21 cellular contexts compared by ENCODE assay signal in the genomic region with DNA sequence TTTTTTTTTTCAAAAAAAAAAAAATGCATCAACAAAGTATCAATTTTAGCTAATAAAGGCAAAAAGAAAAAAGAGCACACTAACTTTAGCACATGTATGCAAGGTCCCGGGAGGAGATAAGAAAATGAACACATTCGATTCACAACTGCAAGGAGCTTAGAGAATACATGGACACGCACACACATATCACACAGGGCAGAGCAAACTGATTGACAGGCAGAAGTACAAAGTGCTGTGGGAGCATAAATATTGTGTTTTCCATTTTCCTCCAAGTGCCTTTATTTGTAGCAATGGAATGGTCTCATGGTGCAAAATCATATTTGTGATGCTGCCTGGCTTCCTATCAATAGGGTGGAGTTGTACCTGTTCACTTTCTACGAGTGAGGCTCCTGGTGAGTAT.
"Had no signal": no experiment of that assay in that cellular context is flagged by ENCODE, and none has a peak within 500 bp of the region (broad histone marks: within the 10 kb centered on the region; RNA-seq: fewer than 3 reads in every experiment).

No MANE protein-coding gene starts in this region.

- H3K27me3 ChIP-seq: esophagus squamous epithelium, hepatocyte, suprapubic skin, upper lobe of left lung had no signal

- H3K27me3 Mint-ChIP-seq: activated naive CD4-positive, alpha-beta T cell treated with anti-CD3 and anti-CD28 coated beads, Interleukin-2, amount 10 ng/mL, durations not matched to agents 7 days and 5 days; activated naive CD8-positive, alpha-beta T cell treated with anti-CD3 and anti-CD28 coated beads, Interleukin-2, amount 50 U/mL, for 24 hours; dendritic cell treated with granulocyte-macrophage colony-stimulating factor and Interleukin-4, amounts not matched to agents 40 ng/mL and 50 ng/mL, for 4 days; natural killer cell treated with Interleukin-12 subunit alpha and Interleukin-12 subunit beta and Interleukin-15 and Interleukin-18, amount 100 ng/mL, for 72 hours; stimulated activated naive CD8-positive, alpha-beta T cell treated with anti-CD3 and anti-CD28 coated beads, Interleukin-15, amount 100 ng/mL, for 72 hours had no signal

- H3K9me3 Mint-ChIP-seq: activated naive CD4-positive, alpha-beta T cell treated with anti-CD3 and anti-CD28 coated beads, Interleukin-2, amount 10 ng/mL, durations not matched to agents 7 days and 5 days; activated naive CD8-positive, alpha-beta T cell treated with anti-CD3 and anti-CD28 coated beads, Interleukin-2, amount 50 U/mL, for 24 hours; dendritic cell treated with granulocyte-macrophage colony-stimulating factor and Interleukin-4, amounts not matched to agents 40 ng/mL and 50 ng/mL, for 4 days; stimulated activated naive CD8-positive, alpha-beta T cell treated with anti-CD3 and anti-CD28 coated beads, Interleukin-15, amount 100 ng/mL, for 72 hours; T-helper 1 cell treated with Interleukin-12 subunit alpha and Interleukin-12 subunit beta and Interleukin-4 antibody, amounts not matched to agents 30 μg/mL and 1 μg/mL, for 36 hours had no signal

- H3K4me3 Mint-ChIP-seq: activated naive CD4-positive, alpha-beta T cell treated with anti-CD3 and anti-CD28 coated beads, Interleukin-2, amount 10 ng/mL, durations not matched to agents 7 days and 5 days; activated naive CD8-positive, alpha-beta T cell treated with anti-CD3 and anti-CD28 coated beads, Interleukin-2, amount 50 U/mL, for 24 hours; dendritic cell treated with granulocyte-macrophage colony-stimulating factor and Interleukin-4, amounts not matched to agents 40 ng/mL and 50 ng/mL, for 4 days; natural killer cell treated with Interleukin-12 subunit alpha and Interleukin-12 subunit beta and Interleukin-15 and Interleukin-18, amount 100 ng/mL, for 72 hours; stimulated activated naive CD8-positive, alpha-beta T cell treated with anti-CD3 and anti-CD28 coated beads, Interleukin-15, amount 100 ng/mL, for 72 hours; T-helper 1 cell treated with Interleukin-12 subunit alpha and Interleukin-12 subunit beta and Interleukin-4 antibody, amounts not matched to agents 30 μg/mL and 1 μg/mL, for 36 hours had no signal

- H3K9me3 ChIP-seq: esophagus squamous epithelium, lower lobe of right lung, suprapubic skin, upper lobe of left lung had no signal

- DNase-seq: activated CD8-positive, alpha-beta memory T cell treated with anti-CD3 and anti-CD28 coated beads for 24 hours; activated CD8-positive, alpha-beta memory T cell treated with anti-CD3 and anti-CD28 coated beads, Interleukin-2, amount 50 U/mL, for 48 hours; activated effector memory CD4-positive, alpha-beta T cell treated with Interleukin-2 at 50 U/mL for 16 hours; activated naive CD4-positive, alpha-beta T cell treated with anti-CD3 and anti-CD28 coated beads, Interleukin-2, amount 10 ng/mL, durations not matched to agents 7 days and 5 days; activated naive CD8-positive, alpha-beta T cell treated with anti-CD3 and anti-CD28 coated beads, Interleukin-2, amount 50 U/mL, for 24 hours; activated T-cell treated with anti-CD3 and anti-CD28 coated beads, Interleukin-2, amount 50 U/mL, for 48 hours; effector memory CD4-positive, alpha-beta T cell; esophagus squamous epithelium; left colon; lower lobe of right lung; stimulated activated CD4-positive, alpha-beta T cell treated with anti-CD3 and anti-CD28 coated beads, Interleukin-15, amount 100 ng/mL, for 24 hours; stimulated activated CD4-positive, alpha-beta T cell treated with anti-CD3 and anti-CD28 coated beads, Interleukin-2, amount 100 ng/mL, for 48 hours; stimulated activated naive CD8-positive, alpha-beta T cell treated with anti-CD3 and anti-CD28 coated beads, Interleukin-15, amount 100 ng/mL, for 72 hours; upper lobe of left lung had no signal

- H3K27ac ChIP-seq: esophagus squamous epithelium, hepatocyte, lower lobe of right lung, suprapubic skin, upper lobe of left lung had no signal

- H3K27ac Mint-ChIP-seq: activated naive CD4-positive, alpha-beta T cell treated with anti-CD3 and anti-CD28 coated beads, Interleukin-2, amount 10 ng/mL, durations not matched to agents 7 days and 5 days; activated naive CD8-positive, alpha-beta T cell treated with anti-CD3 and anti-CD28 coated beads, Interleukin-2, amount 50 U/mL, for 24 hours; dendritic cell treated with granulocyte-macrophage colony-stimulating factor and Interleukin-4, amounts not matched to agents 40 ng/mL and 50 ng/mL, for 4 days; T-helper 1 cell treated with Interleukin-12 subunit alpha and Interleukin-12 subunit beta and Interleukin-4 antibody, amounts not matched to agents 30 μg/mL and 1 μg/mL, for 36 hours had no signal

- H3K4me3 ChIP-seq: esophagus squamous epithelium, hepatocyte, lower lobe of right lung, skin epidermis, suprapubic skin, upper lobe of left lung had no signal

- ATAC-seq: activated CD4-positive, CD25-positive, alpha-beta regulatory T cell treated with anti-CD3 and anti-CD28 coated beads, Interleukin-2, amount 50 U/mL, for 24 hours; activated naive CD8-positive, alpha-beta T cell treated with anti-CD3 and anti-CD28 coated beads, Interleukin-2, amount 50 U/mL, for 24 hours; left colon; lower lobe of right lung; natural killer cell treated with Interleukin-12 subunit alpha and Interleukin-12 subunit beta and Interleukin-15 and Interleukin-18, amount 100 ng/mL, for 72 hours; stimulated activated naive CD8-positive, alpha-beta T cell treated with anti-CD3 and anti-CD28 coated beads, Interleukin-15, amount 100 ng/mL, for 72 hours had no signal

- H3K36me3 ChIP-seq: esophagus squamous epithelium, lower lobe of right lung, suprapubic skin, upper lobe of left lung had no signal
